ENCODE assay signal across 19 cellular contexts in genomic region chr11:126467471-126467870, GRCh38.
A peak's percentile ranks its signal among the peaks of the same experiment; 100 is the strongest.
DNase-seq lines count a peak whose midpoint lies in the region; ATAC-seq, FAIRE-seq and TF ChIP-seq lines count a peak whose summit lies in the region.
"Had no signal": no experiment of that assay in that cellular context is flagged by ENCODE, and none has a peak within 500 bp of the region (broad histone marks: within the 10 kb centered on the region; RNA-seq: fewer than 3 reads in every experiment).

No MANE protein-coding gene starts in this region.

- FAIRE-seq in H1 (lab: Jason Lieb, UNC), result no peak
- FAIRE-seq: HTR-8/SVneo had no signal

- H4K91ac ChIP-seq in H1 (replicated peaks; ENCODE audit: insufficient read length, low read length), result no peak overlapping the region

- H3K27ac Mint-ChIP-seq in stimulated activated naive B cell treated with anti-CD40 and anti-IgM and Interleukin-4, amounts not matched to agents 10 μg/mL and 1 μg/mL and 100 μg/mL, for 72 hours, result no peak overlapping the region
- no peak overlapping the region for H3K27ac Mint-ChIP-seq in glutamatergic neuron (ENCODE audit: unreplicated experiment)
- H3K27ac Mint-ChIP-seq: CD4-positive, alpha-beta T cell; IgD-negative memory B cell had no signal

- no peak for TF ChIP-seq POLR2A in H1 (IDR thresholded peaks at IDR 0.05; ENCODE audit: control extremely low read depth in 1 of 2, low read depth in 2 of 2, low read length in 2 of 2)

- DNase-seq in MM.1S (no peak), H1 (ENCODE audit: low read depth in 1 of 2, low spot score in 2 of 2) (no peak), glutamatergic neuron (no peak), DMS53 treated with DMSO at 0.1 percent for 48 hours (lab: John Stamatoyannopoulos, UW; ENCODE audit: unreplicated experiment) (no peak)
- DNase-seq in stimulated activated naive B cell treated with anti-CD40 and anti-IgM and Interleukin-4, amounts not matched to agents 10 μg/mL and 1 μg/mL and 100 μg/mL, for 72 hours, result no peak
- DNase-seq in activated CD4-positive, alpha-beta T cell treated with anti-CD3 and anti-CD28 coated beads, Interleukin-2, amount 50 U/mL, for 48 hours, result no peak
- DNase-seq: AML-193; CD4-positive, alpha-beta T cell; DMS53; MV-4-11; NCI-H1417; NCI-H187 treated with DMSO at 0.1 percent for 48 hours; NCI-H345; NCI-H526 treated with DMSO at 0.1 percent for 48 hours had no signal

- H2BK5ac ChIP-seq in H1 (ENCODE audit: low read depth, low read length), result no peak overlapping the region

- peak; percentile 8 to 11 for ATAC-seq in stimulated activated naive B cell treated with anti-CD40 and anti-IgM and Interleukin-4, amounts not matched to agents 10 μg/mL and 1 μg/mL and 100 μg/mL, for 72 hours (replicated peaks)
- no peak for ATAC-seq in GM21786 (IDR thresholded peaks at IDR 0.05; ENCODE audit: unreplicated experiment)

- H3K56ac ChIP-seq in H1 (replicated peaks; ENCODE audit: insufficient read length, low read depth, low read length), result no peak overlapping the region

- WGBS in H1 (ENCODE audit: extremely low coverage in 1 of 2, insufficient coverage in 1 of 2, insufficient read length in 1 of 2, insufficient replicate concordance in 2 of 2, low coverage in 1 of 2, low lambda C conversion rate in 2 of 2, missing lambda C conversion rate in 1 of 2), 2 experiments, result 68% methylated on average over 4 of the region's 8 CpGs; no CpG with 5 or more reads in 1 of the 2 experiments

- H3K9me3 Mint-ChIP-seq in stimulated activated naive B cell treated with anti-CD40 and anti-IgM and Interleukin-4, amounts not matched to agents 10 μg/mL and 1 μg/mL and 100 μg/mL, for 72 hours, result peaks cover 0 to 3% of the 10 kb centered on the region in 2 donors
- peaks cover 8% of the 10 kb centered on the region for H3K9me3 Mint-ChIP-seq in glutamatergic neuron (ENCODE audit: unreplicated experiment)
- H3K9me3 Mint-ChIP-seq: CD4-positive, alpha-beta T cell; IgD-negative memory B cell had no signal

- no peak overlapping the region for H2BK15ac ChIP-seq in H1 (ENCODE audit: low read length)

- H3K4me1 ChIP-seq in BLaER1 (peaks cover 98% of the 10 kb centered on the region), MM.1S (ENCODE audit: low read length) (peaks cover 49% of the 10 kb centered on the region), H1 (replicated peaks in 1 of 4; ENCODE audit: control insufficient read depth in 3 of 4, insufficient read depth in 4 of 4, low read length in 3 of 4) (peaks cover 0 to 4% (median under 1%) of the 10 kb centered on the region in 4 experiments; a peak in 4 of 7 replicates)
- H3K4me1 ChIP-seq: HAP-1 had no signal

- no peaks in the 10 kb centered on the region for H3K36me3 ChIP-seq in BLaER1
- H3K36me3 ChIP-seq in MM.1S (replicated peaks; ENCODE audit: insufficient read depth, low read length), result no peaks in the 10 kb centered on the region
- no peaks in the 10 kb centered on the region for H3K36me3 ChIP-seq in H1 (ENCODE audit: control insufficient read depth in 2 of 4, insufficient read depth in 4 of 4, low read length in 3 of 4)
- H3K36me3 ChIP-seq: HAP-1 had no signal

- no peak overlapping the region for H3K4ac ChIP-seq in H1 (replicated peaks; ENCODE audit: insufficient read length, low read depth, low read length)

- no peak for TF ChIP-seq RAD21 in H1 (IDR thresholded peaks at IDR 0.05 in 1 of 2, conservative IDR thresholded peaks at IDR 0.05 in 1 of 2; ENCODE audit: low read depth in 2 of 2, low read length in 2 of 2)

- H3K4me2 ChIP-seq in BLaER1 (peak overlapping the region; percentile 99), MM.1S (ENCODE audit: low read depth, low read length) (0 out of 2 replicates have a peak overlapping the region, but pooled peaks have one; percentile 96), H1 (ENCODE audit: insufficient read depth in 1 of 2, low read depth in 2 of 2, low read length in 2 of 2) (no peak overlapping the region)

- no peaks in the 10 kb centered on the region for H3K36me3 Mint-ChIP-seq in stimulated activated naive B cell treated with anti-CD40 and anti-IgM and Interleukin-4, amounts not matched to agents 10 μg/mL and 1 μg/mL and 100 μg/mL, for 72 hours
- H3K36me3 Mint-ChIP-seq in glutamatergic neuron (ENCODE audit: unreplicated experiment), result peaks cover 4% of the 10 kb centered on the region
- H3K36me3 Mint-ChIP-seq: IgD-negative memory B cell had no signal

- no peaks in the 10 kb centered on the region for H3K79me1 ChIP-seq in H1 (ENCODE audit: low read depth, low read length)

- no peak overlapping the region for H3K18ac ChIP-seq in H1 (ENCODE audit: extremely low read depth, low read length)

- POLR2A ChIA-PET in H1 (lab: Charles Lee; ENCODE audit: partially characterized antibody), result no interaction called here

- H3K27ac ChIP-seq in BLaER1, result peak overlapping the region; percentile 92
- peak overlapping the region; percentile 97; the same call in 1 of the 2 replicates for H3K27ac ChIP-seq in MM.1S (ENCODE audit: low read length)
- no peak overlapping the region for H3K27ac ChIP-seq in H1 (ENCODE audit: low read depth, low read length)

- no peaks in the 10 kb centered on the region for H3K23me2 ChIP-seq in H1 (ENCODE audit: low read depth, low read length)

- no peak overlapping the region for H4K5ac ChIP-seq in H1 (ENCODE audit: insufficient read length, low read depth, low read length)

- H3K9me3 ChIP-seq in BLaER1, result no peaks in the 10 kb centered on the region
- H3K9me3 ChIP-seq in MM.1S (replicated peaks; ENCODE audit: insufficient read depth, low read length), result no peaks in the 10 kb centered on the region
- H3K9me3 ChIP-seq in H1 (ENCODE audit: insufficient read depth in 2 of 2, low read depth in 1 of 2, low read length in 1 of 2), result no peaks in the 10 kb centered on the region
- H3K9me3 ChIP-seq: HAP-1 had no signal

- H3K27me3 ChIP-seq in BLaER1 (no peaks in the 10 kb centered on the region), MM.1S (replicated peaks; ENCODE audit: insufficient read depth, low read length) (no peaks in the 10 kb centered on the region), H1 (replicated peaks in 1 of 4; ENCODE audit: control insufficient read depth in 3 of 4, extremely low read depth in 1 of 4, insufficient read depth in 3 of 4, low read length in 3 of 4) (no peaks in the 10 kb centered on the region)

- H3K4me3 Mint-ChIP-seq in stimulated activated naive B cell treated with anti-CD40 and anti-IgM and Interleukin-4, amounts not matched to agents 10 μg/mL and 1 μg/mL and 100 μg/mL, for 72 hours, result no peak overlapping the region
- H3K4me3 Mint-ChIP-seq in glutamatergic neuron (ENCODE audit: unreplicated experiment), result no peak overlapping the region
- H3K4me3 Mint-ChIP-seq: CD4-positive, alpha-beta T cell had no signal

- no peak overlapping the region for H3K23ac ChIP-seq in H1 (ENCODE audit: insufficient read length)

- H4K8ac ChIP-seq in H1 (ENCODE audit: extremely low read depth, insufficient read depth, low read length), result peak overlapping the region; percentile 47; the same call in 1 of the 2 replicates

- no peak for TF ChIP-seq EP300 in H1 (IDR thresholded peaks at IDR 0.05; ENCODE audit: borderline replicate concordance in 1 of 2, low read depth in 2 of 2, low read length in 2 of 2)

- CTCF ChIA-PET in H1 (lab: Charles Lee; ENCODE audit: partially characterized antibody), result interaction anchor here (0.6 to 7.4 kb wide), 4 partner anchors 13 to 134 kb away, joined by 3 to 57 read pairs (median 8); no protein-coding TSS in a partner anchor

- TF ChIP-seq CTCF in MM.1S (IDR thresholded peaks at IDR 0.05; ENCODE audit: low read length) (no peak), H1 (IDR thresholded peaks at IDR 0.05; ENCODE audit: control extremely low read depth in 1 of 3, insufficient read depth in 1 of 3, low read depth in 1 of 3, low read length in 3 of 3) (no peak), glutamatergic neuron (IDR thresholded peaks at IDR 0.05; ENCODE audit: partially characterized antibody, unreplicated experiment) (no peak)

- H3K14ac ChIP-seq in H1 (ENCODE audit: insufficient read length), result no peak overlapping the region

- H2AFZ ChIP-seq in MM.1S (ENCODE audit: low read length) (no peak overlapping the region), H1 (ENCODE audit: low read length) (no peak overlapping the region)

- peaks cover 0 to 5% of the 10 kb centered on the region in 2 donors for H3K27me3 Mint-ChIP-seq in stimulated activated naive B cell treated with anti-CD40 and anti-IgM and Interleukin-4, amounts not matched to agents 10 μg/mL and 1 μg/mL and 100 μg/mL, for 72 hours
- H3K27me3 Mint-ChIP-seq in glutamatergic neuron (ENCODE audit: unreplicated experiment), result peaks cover 5% of the 10 kb centered on the region
- H3K27me3 Mint-ChIP-seq: CD4-positive, alpha-beta T cell had no signal

- H3K4me3 ChIP-seq in BLaER1 (peak overlapping the region; percentile 53), MM.1S (ENCODE audit: low read length) (no peak overlapping the region), H1 (ENCODE audit: extremely low read depth in 1 of 4, insufficient read depth in 2 of 4, low read depth in 3 of 4, low read length in 4 of 4) (no peak overlapping the region)
- H3K4me3 ChIP-seq: HAP-1 had no signal

- H3K9ac ChIP-seq in BLaER1, result peak overlapping the region; percentile 78
- no peak overlapping the region for H3K9ac ChIP-seq in MM.1S (ENCODE audit: low read length)
- H3K9ac ChIP-seq in H1 (replicated peaks in 1 of 4; ENCODE audit: extremely low read depth in 1 of 4, low read depth in 3 of 4, low read length in 3 of 4), result no peak overlapping the region

- H2AK5ac ChIP-seq in H1 (ENCODE audit: low read depth, low read length), result no peak overlapping the region

- H3K4me1 Mint-ChIP-seq in stimulated activated naive B cell treated with anti-CD40 and anti-IgM and Interleukin-4, amounts not matched to agents 10 μg/mL and 1 μg/mL and 100 μg/mL, for 72 hours, result peaks cover 33 to 49% of the 10 kb centered on the region in 2 donors
- H3K4me1 Mint-ChIP-seq in glutamatergic neuron (ENCODE audit: low read depth, unreplicated experiment), result peaks cover 2% of the 10 kb centered on the region

- H2BK20ac ChIP-seq in H1 (ENCODE audit: low read length), result no peak overlapping the region

- no peak overlapping the region for H2BK120ac ChIP-seq in H1 (replicated peaks; ENCODE audit: low read depth, low read length)

- H2BK12ac ChIP-seq in H1 (ENCODE audit: low read depth, low read length), result no peak overlapping the region

- no peaks in the 10 kb centered on the region for H4K20me1 ChIP-seq in BLaER1
- no peaks in the 10 kb centered on the region for H4K20me1 ChIP-seq in MM.1S (ENCODE audit: insufficient read depth, low read length)
- peaks cover 0 to 2% of the 10 kb centered on the region in 2 experiments for H4K20me1 ChIP-seq in H1 (replicated peaks in 1 of 2; ENCODE audit: control insufficient read depth in 1 of 2, insufficient read depth in 2 of 2, low read length in 2 of 2)

- no peaks in the 10 kb centered on the region for H3K79me2 ChIP-seq in MM.1S (ENCODE audit: low read length)
- no peaks in the 10 kb centered on the region for H3K79me2 ChIP-seq in H1 (ENCODE audit: control insufficient read depth in 1 of 2, insufficient read depth in 2 of 2, low read length in 2 of 2)

- H3K9me2 ChIP-seq in MM.1S (replicated peaks; ENCODE audit: insufficient read depth, low read length), result no peaks in the 10 kb centered on the region

- peaks cover 25% of the 10 kb centered on the region for H3F3A ChIP-seq in MM.1S (ENCODE audit: insufficient read depth, low read length)

TF ChIP-seq in H1, 55 proteins besides CTCF, POLR2A, EP300 and RAD21 (continues in another document):
- no peak for TF ChIP-seq YY1 (IDR thresholded peaks at IDR 0.05; ENCODE audit: low read depth, low read length)
- no peak for TF ChIP-seq TAF1 (IDR thresholded peaks at IDR 0.05; ENCODE audit: low read depth, low read length)
- no peak for TF ChIP-seq CBX5 (IDR thresholded peaks at IDR 0.05; ENCODE audit: low read depth, low read length)

Comparison
In these comparisons a context has a peak if more than half of its experiments do, and no peak if none do; other contexts are left out.
1. H3K4me2 ChIP-seq: peak in BLaER1 (single experiment) and MM.1S (single experiment); none in H1 (0 of 2).